1 cellular context compared by ENCODE assay signal in genomic region chr17:42182927-42183734, GRCh38.
TF ChIP-seq lines count a peak whose summit lies in the region.

No MANE protein-coding gene starts in this region.

TF ChIP-seq in K562, 482 proteins besides CTCF, POLR2A, EP300 and RAD21 (continued from another document):
- TF ChIP-seq ATF3 (IDR thresholded peaks at IDR 0.05) (peak; percentile 94), ATF3 (CRISPR knock-in tag; conservative IDR thresholded peaks at IDR 0.05) (peak; percentile 62; the same call in 1 of the 2 replicates), RBM15 (IDR thresholded peaks at IDR 0.05; ENCODE audit: insufficient read depth, low read length) (no peak), ZMIZ1 (IDR thresholded peaks at IDR 0.05; ENCODE audit: low read depth in 2 of 2, low read length in 2 of 2) (no peak), SAFB (IDR thresholded peaks at IDR 0.05; ENCODE audit: borderline replicate concordance, low read depth, low read length) (no peak), SP1 (CRISPR knock-in tag; IDR thresholded peaks at IDR 0.05) (no peak), TCFL5 (CRISPR knock-in tag; conservative IDR thresholded peaks at IDR 0.05) (no peak), HDGF (IDR thresholded peaks at IDR 0.05) (peak; percentile 78; the same call in 1 of the 2 replicates), HDAC8 (tag; IDR thresholded peaks at IDR 0.05) (no peak), FOXK2 (conservative IDR thresholded peaks at IDR 0.05 in 1 of 2, IDR thresholded peaks at IDR 0.05 in 1 of 2; ENCODE audit: low read depth in 2 of 2) (peak in 1 of 2 experiments; percentile 50; a peak in 2 of 4 replicates), ZFPM2 (CRISPR knock-in tag; IDR thresholded peaks at IDR 0.05) (no peak), SMARCA4 (IDR thresholded peaks at IDR 0.05) (peak; percentile 88), NFRKB (IDR thresholded peaks at IDR 0.05; ENCODE audit: low read depth) (peak; percentile 20; the same call in 1 of the 2 replicates), ZFP36 (IDR thresholded peaks at IDR 0.05; ENCODE audit: low read depth, low read length, partially characterized antibody) (peak; percentile 90), CEBPZ (IDR thresholded peaks at IDR 0.05; ENCODE audit: borderline replicate concordance, low read depth, low read length) (no peak), MTA1 (IDR thresholded peaks at IDR 0.05; ENCODE audit: borderline replicate concordance) (peak; percentile 46), BCLAF1 (IDR thresholded peaks at IDR 0.05; ENCODE audit: borderline replicate concordance in 1 of 2, control insufficient read depth in 1 of 2, low read depth in 2 of 2, low read length in 1 of 2) (no peak), NBN (IDR thresholded peaks at IDR 0.05; ENCODE audit: low read depth) (peak; percentile 84), CHCHD3 (CRISPR knock-in tag; IDR thresholded peaks at IDR 0.05) (no peak), MIER1 (IDR thresholded peaks at IDR 0.05; ENCODE audit: low read depth) (peak; percentile 71; the same call in 1 of the 2 replicates), RCOR1 (IDR thresholded peaks at IDR 0.05; ENCODE audit: borderline replicate concordance in 1 of 2, low read depth in 2 of 2, low read length in 2 of 2) (peak in 1 of 2 experiments; percentile 69; a peak in 2 of 4 replicates), TAF9B (IDR thresholded peaks at IDR 0.05; ENCODE audit: partially characterized antibody) (no peak), PHF20 (IDR thresholded peaks at IDR 0.05; ENCODE audit: partially characterized antibody) (peak; percentile 46), SREBF1 (IDR thresholded peaks at IDR 0.05; ENCODE audit: borderline replicate concordance, low read depth, low read length) (no peak), YBX1 (IDR thresholded peaks at IDR 0.05) (no peak), SNAPC5 (CRISPR knock-in tag; IDR thresholded peaks at IDR 0.05) (no peak), ELF2 (CRISPR knock-in tag; IDR thresholded peaks at IDR 0.05) (no peak), ZNF197 (CRISPR knock-in tag; IDR thresholded peaks at IDR 0.05; ENCODE audit: low read depth) (no peak), RBM39 (optimal IDR thresholded peaks at IDR 0.05; ENCODE audit: low read depth, low read length) (no peak), CHD1 (IDR thresholded peaks at IDR 0.05; ENCODE audit: low read length) (no peak), ZNF668 (CRISPR knock-in tag; IDR thresholded peaks at IDR 0.05) (no peak), NCOR1 (IDR thresholded peaks at IDR 0.05) (no peak), ASH1L (IDR thresholded peaks at IDR 0.05; ENCODE audit: borderline replicate concordance, low read depth, partially characterized antibody) (no peak), TAF1 (IDR thresholded peaks at IDR 0.05; ENCODE audit: control insufficient read depth, extremely low read depth, insufficient read depth, low read length, severe bottlenecking) (no peak), SNIP1 (IDR thresholded peaks at IDR 0.05; ENCODE audit: low read depth) (0 out of 2 replicates have a peak, but pooled peaks have one; percentile 42), PBX2 (CRISPR knock-in tag; IDR thresholded peaks at IDR 0.05; ENCODE audit: low read depth) (no peak), PBX2 (tag; conservative IDR thresholded peaks at IDR 0.05; ENCODE audit: low read depth) (no peak), MTA3 (IDR thresholded peaks at IDR 0.05; ENCODE audit: borderline replicate concordance) (0 out of 2 replicates have a peak, but pooled peaks have one; percentile 16)
